8 cellular contexts compared by ENCODE assay signal in the genomic region with DNA sequence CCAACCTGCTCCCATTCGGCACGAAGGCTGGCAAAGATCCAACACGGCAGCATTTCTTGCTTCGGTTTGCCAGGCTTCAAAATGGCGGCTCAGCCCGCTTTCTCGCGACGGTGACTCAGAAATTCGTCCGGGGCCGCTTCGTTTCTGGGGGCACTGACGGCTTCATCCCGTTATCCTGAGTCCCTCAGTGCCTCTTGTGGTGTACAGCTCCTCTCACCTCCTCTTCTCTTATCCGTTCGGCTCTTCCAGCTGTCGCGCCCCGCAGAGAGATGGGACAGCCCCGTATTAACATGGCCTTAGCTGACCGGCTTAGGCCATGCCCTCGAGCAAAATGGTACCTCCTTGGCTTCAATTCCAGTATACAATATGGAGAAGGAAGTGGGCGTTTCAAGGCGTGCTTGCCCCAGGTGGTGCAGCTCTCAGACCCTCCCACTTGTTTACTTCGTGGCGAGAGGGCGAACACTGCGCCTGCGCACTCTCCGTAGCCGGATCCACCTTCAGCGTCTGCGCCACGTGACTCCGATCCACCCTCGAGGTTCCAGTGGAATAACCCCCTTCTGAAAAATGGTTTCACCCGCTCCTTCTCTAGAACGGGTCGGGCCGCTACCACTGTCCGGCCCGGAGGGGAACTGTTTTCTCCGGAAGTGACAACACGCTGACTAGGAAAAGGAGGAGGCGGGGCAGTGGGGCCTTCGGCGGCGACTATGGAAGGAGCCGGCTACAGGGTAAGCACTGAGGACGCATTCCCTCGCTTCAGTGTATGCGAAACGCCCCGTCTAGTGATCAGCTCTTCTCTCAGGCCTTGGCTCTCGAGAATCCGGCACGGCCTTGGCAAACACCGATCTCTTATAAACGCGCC. TPM values are rescaled to one million over a fixed set of nuclear protein-coding genes. Genes with fewer than 3 reads are reported as not detected.
A peak's percentile ranks its signal among the peaks of the same experiment; 100 is the strongest.
DNase-seq lines count a peak whose midpoint lies in the region; ATAC-seq and TF ChIP-seq lines count a peak whose summit lies in the region.

A gene (minus strand): TSS at position 336 of the 859 bp plus-strand sequence. CDS start 4,060 bp downstream, outside the sequence.
A gene (plus strand): TSS at position 683 of the 859 bp plus-strand sequence. CDS start 22 bp downstream, at position 705.

- TF ChIP-seq EP300 in upper lobe of left lung (IDR thresholded peaks at IDR 0.05): peak in 1 of 4 donors; percentile 66

- H3K9me3 ChIP-seq in heart right ventricle (no peaks in the 10 kb centered on the region), upper lobe of left lung (no peaks in the 10 kb centered on the region)

- H3K27ac ChIP-seq in heart right ventricle (peak within 1 kb of the TSS; percentile 91 to 99 (median 98)), upper lobe of left lung (peak within 1 kb of the TSS; percentile 94 to 100 (median 99))

- H3K4me1 ChIP-seq in heart right ventricle (peaks cover 9 to 36% (median 26%) of the 10 kb centered on the region in 9 donors), upper lobe of left lung (peaks cover 17 to 32% (median 25%) of the 10 kb centered on the region in 4 donors)

- ATAC-seq in HG02884 (IDR thresholded peaks at IDR 0.05; ENCODE audit: unreplicated experiment): peak; percentile 58
- peak; percentile 78 to 92 (median 87) for ATAC-seq in heart right ventricle
- peak; percentile 91 to 95 for ATAC-seq in upper lobe of left lung (ENCODE audit: low FRiP score in 2 of 2)

- H3K36me3 ChIP-seq in heart right ventricle (peaks cover under 1 to 51% (median 35%) of the 10 kb centered on the region in 9 donors), upper lobe of left lung (peaks cover 23 to 34% (median 29%) of the 10 kb centered on the region in 4 donors)

- TF ChIP-seq POLR2A in GM15510 (IDR thresholded peaks at IDR 0.05; ENCODE audit: borderline replicate concordance, extremely low read depth, insufficient read length) (peak; percentile 45), upper lobe of left lung (IDR thresholded peaks at IDR 0.05) (peak in 3 of 4 donors; percentile 83 to 96 (median 92))

- TF ChIP-seq CTCF in heart right ventricle (IDR thresholded peaks at IDR 0.05) (no peak), upper lobe of left lung (IDR thresholded peaks at IDR 0.05) (no peak)

- H3K27me3 ChIP-seq in heart right ventricle: no peaks in the 10 kb centered on the region
- no peaks in the 10 kb centered on the region for H3K27me3 ChIP-seq in upper lobe of left lung

- intact Hi-C loops in T-helper 1 cell treated with Interleukin-12 subunit alpha and Interleukin-12 subunit beta and Interleukin-4 antibody, amounts not matched to agents 30 ng/mL and 1 ng/mL, for 36 hours (cut with micrococcal nuclease): loop anchor here (1.0 to 10.0 kb wide), 19 partner anchors 8 to 1385 kb away; a partner anchor contains a TSS
- intact Hi-C loops in heart right ventricle (cut with DNase I) (loop anchor here in 4 of 10 donors (1.0 to 5.0 kb wide), 7 partner anchors 26 to 380 kb away; a partner anchor contains a TSS), posterior cingulate gyrus (cut with DNase I) (loop anchor here (1.0 to 10.0 kb wide), 3 partner anchors 27 to 382 kb away; a partner anchor contains a TSS)

- 0% methylated on average over 61 of the region's 61 CpGs for WGBS in heart right ventricle, 2 donors
- 0% methylated on average over 12 to 60 of the region's 61 CpGs for WGBS in upper lobe of left lung, 2 donors

- H3K4me3 ChIP-seq in heart right ventricle: peak within 1 kb of the TSS; percentile 61 to 95 (median 81)
- H3K4me3 ChIP-seq in upper lobe of left lung: peak within 1 kb of the TSS; percentile 76 to 90 (median 79)

- DNase-seq in NCI-H1694 (lab: John Stamatoyannopoulos, UW) (peak; percentile 99), amniotic stem cell (lab: John Stamatoyannopoulos, UW) (peak; percentile 100), heart right ventricle (peak; percentile 99 to 100), posterior cingulate gyrus (peak; percentile 99 to 100 (median 100)), upper lobe of left lung (peak; percentile 95 to 100)

RNA-seq across cellular contexts. Expression of the first gene that starts in this region (rescaled TPM):
- 20.1 and 20.4 TPM in 2 replicates for total RNA-seq in T-helper 1 cell treated with Interleukin-12 subunit alpha and Interleukin-12 subunit beta and Interleukin-4 antibody, amounts not matched to agents 30 ng/mL and 1 ng/mL, for 36 hours
- total RNA-seq in heart right ventricle: 10 to 100 TPM; 26.0 to 51.9 (median 32.4) TPM
- 10 to 100 TPM; 42.6 to 48.1 TPM for polyA plus RNA-seq in heart right ventricle
- 10 to 100 TPM; 11.8 to 35.5 (median 25.7) TPM for total RNA-seq in upper lobe of left lung

RNA-seq across cellular contexts. Expression of the second gene that starts in this region (rescaled TPM):
- 41.2 and 46.3 TPM in 2 replicates for total RNA-seq in T-helper 1 cell treated with Interleukin-12 subunit alpha and Interleukin-12 subunit beta and Interleukin-4 antibody, amounts not matched to agents 30 ng/mL and 1 ng/mL, for 36 hours
- total RNA-seq in heart right ventricle (10 to 100 TPM; 40.6 to 57.9 (median 50.6) TPM), upper lobe of left lung (100 to 1,000 TPM in 1 of 6 donors, 10 to 100 TPM in 5; 22.9 to 140 (median 61.2) TPM)
- 10 to 100 TPM; 30.4 to 41.7 TPM for polyA plus RNA-seq in heart right ventricle

Comparison
In these comparisons a context has a peak if more than half of its experiments do, and no peak if none do; other contexts are left out.
1. Peak in every context shown above with its lines: DNase-seq, ATAC-seq, H3K4me3 ChIP-seq and H3K27ac ChIP-seq.